Comparison of ENCODE assay signal across 14 cellular contexts in genomic region chr22:32355760-32356159, GRCh38. TPM values are rescaled to one million over a fixed set of nuclear protein-coding genes. Genes with fewer than 3 reads are reported as not detected.
DNase-seq lines count a peak whose midpoint lies in the region; ATAC-seq and TF ChIP-seq lines count a peak whose summit lies in the region.
"Had no signal": no experiment of that assay in that cellular context is flagged by ENCODE, and none has a peak within 500 bp of the region (broad histone marks: within the 10 kb centered on the region; RNA-seq: fewer than 3 reads in every experiment).

No MANE protein-coding gene starts in this region.

- H3K27ac Mint-ChIP-seq in natural killer cell treated with Interleukin-12 subunit alpha and Interleukin-12 subunit beta and Interleukin-15 and Interleukin-18, amount 100 ng/mL, for 72 hours: no peak overlapping the region

- no peak overlapping the region for H3K4me3 Mint-ChIP-seq in natural killer cell treated with Interleukin-12 subunit alpha and Interleukin-12 subunit beta and Interleukin-15 and Interleukin-18, amount 100 ng/mL, for 72 hours

- no peak for TF ChIP-seq CTCF in GM20000 (IDR thresholded peaks at IDR 0.05; ENCODE audit: extremely low read depth, missing control alignments)

- no peaks in the 10 kb centered on the region for H3K9me3 Mint-ChIP-seq in natural killer cell treated with Interleukin-12 subunit alpha and Interleukin-12 subunit beta and Interleukin-15 and Interleukin-18, amount 100 ng/mL, for 72 hours

- peak; percentile 32 for DNase-seq in DMS153 (lab: John Stamatoyannopoulos, UW)
- DNase-seq in Jurkat, Clone E6-1 (ENCODE audit: low read depth, low spot score): peak; percentile 8
- DNase-seq in SW480 (ENCODE audit: low spot score): peak; percentile 29
- DNase-seq in kidney tubule cell (ENCODE audit: low spot score): peak; percentile 17
- no peak for DNase-seq in GM20000 (ENCODE audit: low spot score)
- no peak for DNase-seq in natural killer cell treated with Interleukin-12 subunit alpha and Interleukin-12 subunit beta and Interleukin-15 and Interleukin-18, amount 100 ng/mL, for 72 hours (ENCODE audit: low spot score)
- no peak for DNase-seq in H4 (ENCODE audit: low spot score)
- DNase-seq: activated CD8-positive, alpha-beta memory T cell treated with anti-CD3 and anti-CD28 coated beads, Interleukin-2, amount 50 U/mL, for 4 hours; aorta; GF-D8; left lung; upper lobe of right lung had no signal

- H3K4me1 Mint-ChIP-seq in natural killer cell treated with Interleukin-12 subunit alpha and Interleukin-12 subunit beta and Interleukin-15 and Interleukin-18, amount 100 ng/mL, for 72 hours (ENCODE audit: low read depth in 2 of 2): no peaks in the 10 kb centered on the region

- H3K36me3 Mint-ChIP-seq in natural killer cell treated with Interleukin-12 subunit alpha and Interleukin-12 subunit beta and Interleukin-15 and Interleukin-18, amount 100 ng/mL, for 72 hours: no peaks in the 10 kb centered on the region

- no peak overlapping the region for H3K4me3 ChIP-seq in Jurkat, Clone E6-1 (ENCODE audit: low read length)
- H3K4me3 ChIP-seq: left lung, upper lobe of right lung had no signal

- no peak for ATAC-seq in natural killer cell treated with Interleukin-12 subunit alpha and Interleukin-12 subunit beta and Interleukin-15 and Interleukin-18, amount 100 ng/mL, for 72 hours

- no peaks in the 10 kb centered on the region for H3K27me3 Mint-ChIP-seq in natural killer cell treated with Interleukin-12 subunit alpha and Interleukin-12 subunit beta and Interleukin-15 and Interleukin-18, amount 100 ng/mL, for 72 hours

RNA-seq across cellular contexts. Expression of gene RFPL3, which starts 1.9 kb away (rescaled TPM):
- polyA plus RNA-seq in Jurkat, Clone E6-1 (2012; ENCODE audit: insufficient read depth, insufficient read length): not detected
- total RNA-seq in natural killer cell treated with Interleukin-12 subunit alpha and Interleukin-12 subunit beta and Interleukin-15 and Interleukin-18, amount 100 ng/mL, for 72 hours: not detected
- not detected in 2 replicates for total RNA-seq in H4 (2014; rRNA removed; shearing (Covaris generic))
- total RNA-seq: aorta; left lung; pulmonary artery endothelial cell; T-helper 2 cell treated with Interferon-gamma antibody and Interleukin-4, amounts not matched to agents 100 ng/mL and 5 ng/mL, for 36 hours; upper lobe of right lung had no signal
- polyA plus RNA-seq: aorta had no signal

RNA-seq across cellular contexts. Expression of gene RTCB, which starts 56.3 kb away (rescaled TPM):
- 136 TPM for polyA plus RNA-seq in Jurkat, Clone E6-1 (2012; ENCODE audit: insufficient read depth, insufficient read length)
- total RNA-seq in natural killer cell treated with Interleukin-12 subunit alpha and Interleukin-12 subunit beta and Interleukin-15 and Interleukin-18, amount 100 ng/mL, for 72 hours: 100 to 1,000 TPM in 1 of 2 donors, 10 to 100 TPM in 1; 85.2 to 114 TPM
- total RNA-seq in H4 (2014; rRNA removed; shearing (Covaris generic)): 93.7 and 110 TPM in 2 replicates

Comparison
In these comparisons a context has a peak if more than half of its experiments do, and no peak if none do; other contexts are left out.
1. DNase-seq: peak in DMS153 (single experiment), Jurkat, Clone E6-1 (single experiment), SW480 (single experiment) and kidney tubule cell (single experiment); none in GM20000 (single experiment), natural killer cell treated with Interleukin-12 subunit alpha and Interleukin-12 subunit beta and Interleukin-15 and Interleukin-18, amount 100 ng/mL, for 72 hours (single experiment) and H4 (single experiment).